8 cellular contexts compared by ENCODE assay signal in the genomic region with DNA sequence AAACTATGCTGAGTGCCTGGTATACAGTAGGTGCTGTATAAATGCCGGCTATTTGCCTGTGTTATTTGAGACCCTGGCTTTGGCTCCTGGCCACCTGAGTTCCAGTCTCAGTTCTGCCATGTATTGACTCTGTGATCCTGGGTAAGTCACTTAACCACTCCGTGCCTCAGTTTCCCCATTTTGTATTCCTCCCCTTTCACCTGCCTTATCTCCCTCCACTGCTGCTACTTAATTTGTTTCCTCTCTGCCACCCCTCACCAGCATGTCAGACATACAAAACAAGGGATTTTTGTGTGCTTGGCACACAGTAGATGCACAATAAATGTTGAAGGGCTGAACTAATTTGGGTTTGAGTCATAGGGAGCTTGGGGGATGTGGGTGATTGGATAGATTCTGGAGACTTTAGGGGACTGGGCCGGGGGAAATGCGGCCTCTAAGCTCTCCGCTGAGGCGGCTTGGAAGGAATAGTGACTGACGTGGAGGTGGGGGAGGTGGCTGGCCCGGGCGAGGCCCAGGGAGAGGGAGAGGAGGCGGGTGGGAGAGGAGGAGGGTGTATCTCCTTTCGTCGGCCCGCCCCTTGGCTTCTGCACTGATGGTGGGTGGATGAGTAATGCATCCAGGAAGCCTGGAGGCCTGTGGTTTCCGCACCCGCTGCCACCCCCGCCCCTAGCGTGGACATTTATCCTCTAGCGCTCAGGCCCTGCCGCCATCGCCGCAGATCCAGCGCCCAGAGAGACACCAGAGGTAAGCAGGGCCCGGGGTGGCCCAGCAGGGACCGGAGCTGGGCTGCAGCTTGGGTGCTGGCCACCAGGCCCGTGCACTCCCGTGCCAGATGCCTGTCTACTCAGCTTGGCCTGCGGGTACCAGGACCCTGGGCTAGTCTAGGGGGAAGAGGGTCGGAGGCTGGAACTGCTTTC. TPM values are rescaled to one million over a fixed set of nuclear protein-coding genes. Genes with fewer than 3 reads are reported as not detected.
DNase-seq lines count a peak whose midpoint lies in the region; ATAC-seq, FAIRE-seq and TF ChIP-seq lines count a peak whose summit lies in the region.

A gene (plus strand): TSS at position 706 of the 917 bp plus-strand sequence. CDS start 980 bp downstream, outside the sequence.

- H3K27ac Mint-ChIP-seq in CD4-positive, alpha-beta memory T cell: peak within 1 kb of the TSS; percentile 80 to 95 (median 84)

- peak; percentile 90 for ATAC-seq in GM21381 (IDR thresholded peaks at IDR 0.05; ENCODE audit: unreplicated experiment)
- ATAC-seq in heart right ventricle: peak; percentile 87 to 96 (median 94)
- peak; percentile 86 to 96 for ATAC-seq in upper lobe of left lung (ENCODE audit: low FRiP score in 2 of 2)

- no peaks in the 10 kb centered on the region for H3K27me3 Mint-ChIP-seq in CD4-positive, alpha-beta memory T cell

- CTCF ChIA-PET in CD4-positive, alpha-beta memory T cell (lab: Charles Lee; ENCODE audit: partially characterized antibody): interaction anchor here (0.6 to 1.8 kb wide), 3 partner anchors 13 to 1284 kb away, joined by 3 to 5 read pairs (median 3); no protein-coding TSS in a partner anchor

- no peaks in the 10 kb centered on the region for H3K9me3 Mint-ChIP-seq in CD4-positive, alpha-beta memory T cell

- H3K9me3 ChIP-seq in CD4-positive, alpha-beta memory T cell (ENCODE audit: control insufficient read depth in 1 of 2, low read length in 2 of 2): no peaks in the 10 kb centered on the region
- H3K9me3 ChIP-seq in heart right ventricle (no peaks in the 10 kb centered on the region), upper lobe of left lung (no peaks in the 10 kb centered on the region)

- DNase-seq in CD4-positive, alpha-beta memory T cell: peak; percentile 63 to 90 (median 71)
- peak; percentile 75 for DNase-seq in HTR-8/SVneo (ENCODE audit: insufficient read length, low spot score)
- peak; percentile 59 for DNase-seq in T follicular helper cell (ENCODE audit: low read depth)
- DNase-seq in heart right ventricle: peak; percentile 85 to 89
- peak; percentile 98 for DNase-seq in posterior vena cava (ENCODE audit: low spot score)
- peak; percentile 88 to 89 for DNase-seq in upper lobe of left lung

- TF ChIP-seq EP300 in upper lobe of left lung (IDR thresholded peaks at IDR 0.05): peak in 1 of 4 donors; percentile 32

- intact Hi-C loops in CD4-positive, alpha-beta memory T cell (cut with micrococcal nuclease): loop anchor here (5.0 kb wide), 1 partner anchor 40 kb away; no protein-coding TSS in a partner anchor
- intact Hi-C loops in heart right ventricle (cut with DNase I) (no loop called here), posterior vena cava (cut with DNase I) (no loop called here)

- FAIRE-seq in HTR-8/SVneo (lab: Jason Lieb, UNC): peak; percentile 40

- H3K4me1 ChIP-seq in CD4-positive, alpha-beta memory T cell (ENCODE audit: insufficient read depth, low read length): peaks cover 45% of the 10 kb centered on the region
- H3K4me1 ChIP-seq in heart right ventricle: peaks cover 0 to 27% (median 0%) of the 10 kb centered on the region in 9 donors
- peaks cover 3 to 13% (median 7%) of the 10 kb centered on the region in 4 donors for H3K4me1 ChIP-seq in upper lobe of left lung

- H3K4me1 Mint-ChIP-seq in CD4-positive, alpha-beta memory T cell: peaks cover 30 to 55% (median 44%) of the 10 kb centered on the region in 4 donors

- WGBS in adipose tissue, 3 donors: 4 to 34% (median 18%) methylated on average over 12 to 28 of the region's 28 CpGs
- WGBS in heart right ventricle, 2 donors: 7 to 15% methylated on average over 17 to 25 of the region's 28 CpGs
- 0 to 34% methylated on average over 8 to 16 of the region's 28 CpGs for WGBS in upper lobe of left lung, 2 donors

- peak in 3 of 4 donors; percentile 32 to 57 (median 44) for TF ChIP-seq POLR2A in upper lobe of left lung (IDR thresholded peaks at IDR 0.05)

- TF ChIP-seq CTCF in heart right ventricle (IDR thresholded peaks at IDR 0.05) (no peak), upper lobe of left lung (IDR thresholded peaks at IDR 0.05) (peak in 2 of 6 experiments; percentile 10 to 18)

- H3K36me3 Mint-ChIP-seq in CD4-positive, alpha-beta memory T cell: peaks cover 7 to 17% of the 10 kb centered on the region in 2 donors

- no peaks in the 10 kb centered on the region for H3K27me3 ChIP-seq in CD4-positive, alpha-beta memory T cell (ENCODE audit: insufficient read depth, low read length)
- H3K27me3 ChIP-seq in heart right ventricle (no peaks in the 10 kb centered on the region), upper lobe of left lung (no peaks in the 10 kb centered on the region)

- POLR2A ChIA-PET in CD4-positive, alpha-beta memory T cell (lab: Charles Lee; ENCODE audit: partially characterized antibody): interaction anchor here (0.7 to 3.2 kb wide), 16 partner anchors 8 to 364 kb away, joined by 3 to 42 read pairs (median 5); a partner anchor contains a TSS

- H3K36me3 ChIP-seq in CD4-positive, alpha-beta memory T cell (ENCODE audit: insufficient read depth, low read length): no peaks in the 10 kb centered on the region
- H3K36me3 ChIP-seq in heart right ventricle (peaks cover 0 to 23% (median 0%) of the 10 kb centered on the region in 9 donors), upper lobe of left lung (peaks cover 0 to 5% (median 0%) of the 10 kb centered on the region in 4 donors)

- H3K4me3 ChIP-seq in CD4-positive, alpha-beta memory T cell (ENCODE audit: low read length in 2 of 2): peak within 1 kb of the TSS; percentile 15 to 38
- H3K4me3 ChIP-seq in heart right ventricle (peak within 1 kb of the TSS; percentile 8 to 64 (median 52)), upper lobe of left lung (peak within 1 kb of the TSS; percentile 8 to 56 (median 44))

- H3K27ac ChIP-seq in CD4-positive, alpha-beta memory T cell (ENCODE audit: low read depth, low read length): peak within 1 kb of the TSS; percentile 52
- H3K27ac ChIP-seq in adipose tissue (ENCODE audit: low read depth, low read length) (peak within 1 kb of the TSS; percentile 81), heart right ventricle (peak within 1 kb of the TSS in 9 of 10 donors; percentile 24 to 91 (median 81)), upper lobe of left lung (peak within 1 kb of the TSS; percentile 79 to 89 (median 84))

- H3K4me3 Mint-ChIP-seq in CD4-positive, alpha-beta memory T cell: peak within 1 kb of the TSS; percentile 67 to 89 (median 80)

RNA-seq across cellular contexts. Expression of the gene that starts here (rescaled TPM):
- total RNA-seq in CD4-positive, alpha-beta memory T cell: 100 to 1,000 TPM; 147 to 156 TPM
- polyA plus RNA-seq in CD4-positive, alpha-beta memory T cell: 100 to 1,000 TPM; 320 to 339 TPM
- 100 to 1,000 TPM in 2 of 3 donors, 10 to 100 TPM in 1; 56.0 to 538 (median 342) TPM for polyA plus RNA-seq in adipose tissue
- 100 to 1,000 TPM in 2 of 10 donors, 10 to 100 TPM in 8; 32.8 to 534 (median 68.8) TPM for total RNA-seq in heart right ventricle
- polyA plus RNA-seq in heart right ventricle: 100 to 1,000 TPM; 240 to 826 TPM
- total RNA-seq in posterior vena cava: 1,000 to 10,000 TPM; 1,076 to 2,214 TPM
- 100 to 1,000 TPM in 4 of 6 donors, 10 to 100 TPM in 2; 54.5 to 420 (median 163) TPM for total RNA-seq in upper lobe of left lung

Comparison
In these comparisons a context has a peak if more than half of its experiments do, and no peak if none do; other contexts are left out.
1. Peak in every context shown above with its lines: DNase-seq, ATAC-seq, H3K4me3 ChIP-seq and H3K27ac ChIP-seq.